In genomic region chr21:39874759-39875158, GRCh38 we compare ENCODE assay signal across 27 cellular contexts. TPM values are rescaled to one million over a fixed set of nuclear protein-coding genes. Genes with fewer than 3 reads are reported as not detected.
"Had no signal": no experiment of that assay in that cellular context is flagged by ENCODE, and none has a peak within 500 bp of the region (broad histone marks: within the 10 kb centered on the region; RNA-seq: fewer than 3 reads in every experiment).

No MANE protein-coding gene starts in this region.

- H3K27ac ChIP-seq: adrenal gland, gastrocnemius medialis, ovary, prostate gland, thoracic aorta, upper lobe of left lung had no signal

- DNase-seq: activated CD4-positive, alpha-beta T cell treated with anti-CD3 and anti-CD28 coated beads for 4 hours; activated CD4-positive, alpha-beta T cell treated with anti-CD3 and anti-CD28 coated beads, Interleukin-2, amount 50 U/mL, for 48 hours; activated CD8-positive, alpha-beta memory T cell treated with anti-CD3 and anti-CD28 coated beads, Interleukin-2, amount 50 U/mL, for 48 hours; activated naive CD4-positive, alpha-beta T cell; activated T-cell treated with anti-CD3 and anti-CD28 coated beads, Interleukin-2, amount 50 U/mL, for 4 hours; adrenal gland; central memory CD4-positive, alpha-beta T cell; effector memory CD8-positive, alpha-beta T cell; esophagus squamous epithelium; gastrocnemius medialis; head of caudate nucleus; hypothalamus; midbrain; natural killer cell; ovary; right cardiac atrium; stimulated activated CD4-positive, alpha-beta T cell treated with anti-CD3 and anti-CD28 coated beads, Interleukin-4, amount 100 ng/mL, for 24 hours; stimulated activated naive CD4-positive, alpha-beta T cell treated with Interleukin-2 at 50 U/mL for 16 hours; T-helper 9 cell; upper lobe of left lung had no signal

- H3K4me1 ChIP-seq: adrenal gland, esophagus squamous epithelium, gastrocnemius medialis, prostate gland, upper lobe of left lung had no signal

- H3K36me3 Mint-ChIP-seq: activated naive CD8-positive, alpha-beta T cell; natural killer cell had no signal

- H3K4me3 Mint-ChIP-seq: activated naive CD8-positive, alpha-beta T cell; activated T-cell treated with anti-CD3 and anti-CD28 coated beads, Interleukin-2, amount 50 U/mL, for 4 hours; effector memory CD8-positive, alpha-beta T cell; natural killer cell had no signal

- H3K9me3 Mint-ChIP-seq: activated T-cell treated with anti-CD3 and anti-CD28 coated beads, Interleukin-2, amount 50 U/mL, for 4 hours; activated T-helper 2 cell treated with anti-CD3 and anti-CD28 coated beads, Interferon-gamma antibody, Interleukin-2, Interleukin-4, amounts not matched to agents 10 μg/mL and 5 μg/mL and 100 μg/mL, durations not matched to agents 14 hours and 24 hours and 36 hours; natural killer cell had no signal

- H3K27ac Mint-ChIP-seq: activated naive CD8-positive, alpha-beta T cell; activated T-helper 2 cell treated with anti-CD3 and anti-CD28 coated beads, Interferon-gamma antibody, Interleukin-2, Interleukin-4, amounts not matched to agents 10 μg/mL and 5 μg/mL and 100 μg/mL, durations not matched to agents 14 hours and 24 hours and 36 hours; effector memory CD8-positive, alpha-beta T cell; natural killer cell had no signal

- H3K27me3 Mint-ChIP-seq: activated naive CD8-positive, alpha-beta T cell; effector memory CD8-positive, alpha-beta T cell had no signal

- H3K36me3 ChIP-seq: adrenal gland, esophagus squamous epithelium, gastrocnemius medialis, ovary, prostate gland, thoracic aorta, upper lobe of left lung had no signal

- H3K27me3 ChIP-seq: adrenal gland, esophagus squamous epithelium, ovary, upper lobe of left lung had no signal

- H3K4me3 ChIP-seq: adrenal gland, esophagus squamous epithelium, gastrocnemius medialis, ovary, prostate gland, thoracic aorta, upper lobe of left lung had no signal

- H3K4me1 Mint-ChIP-seq: natural killer cell had no signal

- ATAC-seq: activated T-cell treated with anti-CD3 and anti-CD28 coated beads, Interleukin-2, amount 50 U/mL, for 4 hours; effector memory CD8-positive, alpha-beta T cell; gastrocnemius medialis; natural killer cell; right cardiac atrium had no signal

- H3K9me3 ChIP-seq: adrenal gland, esophagus squamous epithelium, gastrocnemius medialis, ovary, prostate gland, thoracic aorta, upper lobe of left lung had no signal

RNA-seq across cellular contexts. Expression of gene PCP4, which starts 7.5 kb away (rescaled TPM):
- total RNA-seq: activated CD8-positive, alpha-beta memory T cell treated with anti-CD3 and anti-CD28 coated beads for 36 hours; activated T-cell treated with anti-CD3 and anti-CD28 coated beads, Interleukin-2, amount 50 U/mL, for 4 hours; activated T-helper 2 cell treated with anti-CD3 and anti-CD28 coated beads, Interferon-gamma antibody, Interleukin-2, Interleukin-4, amounts not matched to agents 10 μg/mL and 5 μg/mL and 100 μg/mL, durations not matched to agents 14 hours and 24 hours and 36 hours; dermis microvascular lymphatic vessel endothelial cell; gastrocnemius medialis; liver; natural killer cell had no signal
